ENCODE assay signal across 1 cellular context in the genomic region with DNA sequence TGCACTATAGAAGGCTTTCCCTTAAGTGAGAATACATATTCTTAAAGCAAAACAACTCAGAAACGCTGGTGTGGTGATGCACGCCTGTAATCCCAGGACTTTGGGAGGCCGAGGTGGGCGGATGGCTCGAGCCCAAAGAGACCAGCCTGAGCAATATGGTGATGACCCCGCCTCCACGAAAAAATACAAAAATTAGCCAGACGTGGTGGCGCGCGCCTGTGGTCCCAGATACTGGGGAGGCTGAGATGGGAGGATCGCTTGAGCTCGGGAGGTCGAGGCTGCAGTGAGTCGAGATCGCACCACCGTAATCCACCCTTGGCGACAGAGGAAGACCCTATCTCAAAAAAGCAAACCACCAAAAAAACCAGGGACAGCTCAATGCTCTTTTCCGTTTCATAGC.
TF ChIP-seq lines count a peak whose summit lies in the region.

No MANE protein-coding gene starts in this region.

TF ChIP-seq in GM23338, 12 proteins besides CTCF, POLR2A, EP300 and RAD21 (continued from another document):
- no peak for TF ChIP-seq ZNF462 (CRISPR knock-in tag; IDR thresholded peaks at IDR 0.05)
- no peak for TF ChIP-seq NANOG (IDR thresholded peaks at IDR 0.05; ENCODE audit: borderline replicate concordance)
- TF ChIP-seq JUNB (IDR thresholded peaks at IDR 0.05; ENCODE audit: unreplicated experiment): no peak
- no peak for TF ChIP-seq ZNF331 (CRISPR knock-in tag; IDR thresholded peaks at IDR 0.05; ENCODE audit: low read depth)
- no peak for TF ChIP-seq ETS1 (IDR thresholded peaks at IDR 0.05)
- TF ChIP-seq ZNF114 (CRISPR knock-in tag; IDR thresholded peaks at IDR 0.05): no peak
- TF ChIP-seq POLR2AphosphoS5 (IDR thresholded peaks at IDR 0.05; ENCODE audit: low read depth): no peak
- TF ChIP-seq CREB1 (CRISPR knock-in tag; IDR thresholded peaks at IDR 0.05; ENCODE audit: low read depth): no peak
TF ChIP-seq in GM23338: peak in this region for 0.
